8 cellular contexts compared by ENCODE assay signal in the genomic region with DNA sequence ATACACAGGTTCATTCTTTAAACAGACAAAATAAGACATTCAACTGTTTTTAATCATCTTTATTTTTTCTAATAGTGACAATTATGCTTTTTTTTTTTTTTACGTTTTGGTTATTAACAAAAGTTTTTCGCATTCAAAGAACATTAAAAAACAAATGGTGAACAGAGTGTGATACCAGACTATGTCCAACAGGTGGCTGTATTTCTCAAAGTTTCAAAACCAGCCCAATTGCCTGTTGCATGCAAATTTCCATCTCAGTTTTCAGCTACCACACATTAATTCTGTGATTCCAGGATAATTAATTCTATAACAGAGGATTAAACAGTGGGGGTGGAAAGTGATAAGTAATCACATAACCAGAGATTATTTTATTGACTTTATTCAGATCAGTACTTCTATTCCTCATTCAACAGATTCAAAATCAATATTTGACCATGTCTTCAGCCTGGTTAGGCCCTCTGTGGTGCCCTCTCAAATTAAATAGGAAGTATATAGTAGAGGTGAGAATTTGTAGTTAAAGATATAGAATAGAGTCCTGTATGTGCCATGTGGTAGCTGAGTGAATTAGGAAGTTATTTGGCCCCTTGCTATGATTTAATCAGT.
DNase-seq lines count a peak whose midpoint lies in the region; ATAC-seq and TF ChIP-seq lines count a peak whose summit lies in the region.

No MANE protein-coding gene starts in this region.

- CTCF ChIA-PET in AG04449 (lab: Yijun Ruan, JAX): interaction anchor here (0.6 to 5.7 kb wide), 47 partner anchors 8 to 805 kb away, joined by 3 to 62 read pairs (median 4); no protein-coding TSS in a partner anchor

- DNase-seq in AG04449 (ENCODE audit: low read depth, low spot score) (no peak), GM13976 (ENCODE audit: low spot score) (no peak), NCI-H69 (lab: John Stamatoyannopoulos, UW) (peak; percentile 10), endodermal cell (no peak), osteocyte (ENCODE audit: extremely low spot score, unreplicated experiment) (no peak), NCI-H187 (lab: John Stamatoyannopoulos, UW) (no peak)

- H3K27me3 Mint-ChIP-seq in endodermal cell (ENCODE audit: insufficient read depth) (no peaks in the 10 kb centered on the region), osteocyte (ENCODE audit: unreplicated experiment) (no peaks in the 10 kb centered on the region)

- H3K36me3 Mint-ChIP-seq in endodermal cell (ENCODE audit: low read depth) (no peaks in the 10 kb centered on the region), osteocyte (ENCODE audit: unreplicated experiment) (peaks cover 12% of the 10 kb centered on the region)

- H3K4me1 ChIP-seq in endodermal cell (ENCODE audit: control insufficient read depth, insufficient read depth, low read length): no peaks in the 10 kb centered on the region

- TF ChIP-seq CTCF in AG04449 (IDR thresholded peaks at IDR 0.05; ENCODE audit: insufficient read depth, low read length, missing control alignments): peak; percentile 52
- peak; percentile 52 for TF ChIP-seq CTCF in GM13976 (IDR thresholded peaks at IDR 0.05; ENCODE audit: borderline replicate concordance, control extremely low read depth, extremely low read depth, insufficient read depth, missing control alignments)
- peak; percentile 78 for TF ChIP-seq CTCF in endodermal cell (conservative IDR thresholded peaks at IDR 0.05)
- TF ChIP-seq CTCF in osteocyte (IDR thresholded peaks at IDR 0.05): peak; percentile 77

- ATAC-seq in HG02852 (IDR thresholded peaks at IDR 0.05; ENCODE audit: unreplicated experiment): peak; percentile 83
- no peak for ATAC-seq in HG02870 (IDR thresholded peaks at IDR 0.05; ENCODE audit: unreplicated experiment)

- H3K4me1 Mint-ChIP-seq in endodermal cell (no peaks in the 10 kb centered on the region), osteocyte (ENCODE audit: unreplicated experiment) (peaks cover 15% of the 10 kb centered on the region)

- no peaks in the 10 kb centered on the region for H3K9me3 ChIP-seq in endodermal cell (ENCODE audit: control insufficient read depth, low read length)

- H3K27ac Mint-ChIP-seq in endodermal cell: no peak overlapping the region
- peak overlapping the region; percentile 12 for H3K27ac Mint-ChIP-seq in osteocyte (ENCODE audit: unreplicated experiment)

- POLR2A ChIA-PET in AG04449 (lab: Yijun Ruan, JAX): interaction anchor here (0.7 kb wide), 1 partner anchor 538 kb away, joined by 3 read pairs; no protein-coding TSS in a partner anchor

- H3K4me3 ChIP-seq in AG04449 (ENCODE audit: low read depth, low read length) (no peak overlapping the region), endodermal cell (ENCODE audit: low read length) (no peak overlapping the region)

- no peak overlapping the region for H3K9ac ChIP-seq in endodermal cell (ENCODE audit: extremely low read depth, low read length, poor library complexity, severe bottlenecking)

- no peaks in the 10 kb centered on the region for H3K9me3 Mint-ChIP-seq in endodermal cell
- H3K9me3 Mint-ChIP-seq in osteocyte (ENCODE audit: unreplicated experiment): peaks cover 12% of the 10 kb centered on the region

- H3K27ac ChIP-seq in endodermal cell (ENCODE audit: low read depth, low read length): no peak overlapping the region

- H3K36me3 ChIP-seq in endodermal cell (ENCODE audit: control insufficient read depth, insufficient read depth, low read length): no peaks in the 10 kb centered on the region

- 58% methylated on average over 1 of the region's 2 CpGs; no CpG with 5 or more reads in 1 of the 2 experiments for WGBS in endodermal cell (ENCODE audit: insufficient coverage in 1 of 2, insufficient read length in 1 of 2), 2 experiments

- H3K4me3 Mint-ChIP-seq in endodermal cell: no peak overlapping the region
- no peak overlapping the region for H3K4me3 Mint-ChIP-seq in osteocyte (ENCODE audit: unreplicated experiment)

- in situ Hi-C loops in GM13976 (cut with MboI; ENCODE audit: low sequenced_read_pairs, unreplicated experiment): no loop called here

- H3K27me3 ChIP-seq in endodermal cell (ENCODE audit: control insufficient read depth, insufficient read depth, low read length, poor library complexity, severe bottlenecking): no peaks in the 10 kb centered on the region
